Comparison of ENCODE assay signal across 8 cellular contexts in genomic region chr16:81445926-81446317, GRCh38. TPM values are rescaled to one million over a fixed set of nuclear protein-coding genes. Genes with fewer than 3 reads are reported as not detected.
A peak's percentile ranks its signal among the peaks of the same experiment; 100 is the strongest.
DNase-seq lines count a peak whose midpoint lies in the region; ATAC-seq and TF ChIP-seq lines count a peak whose summit lies in the region.

No MANE protein-coding gene starts in this region.

- H3K27ac Mint-ChIP-seq in endothelial cell (ENCODE audit: unreplicated experiment), result peak overlapping the region; percentile 85

- peaks cover 22% of the 10 kb centered on the region for H3K27me3 Mint-ChIP-seq in endothelial cell (ENCODE audit: unreplicated experiment)

- peaks cover 48% of the 10 kb centered on the region for H4K20me1 ChIP-seq in OCI-LY3 (ENCODE audit: insufficient read depth, low read length)

- TF ChIP-seq POLR2A in ovary (IDR thresholded peaks at IDR 0.05), result no peak

- H3K36me3 Mint-ChIP-seq in endothelial cell (ENCODE audit: low read depth, unreplicated experiment), result no peaks in the 10 kb centered on the region

- 1 to 10% (median 9%) methylated on average over 7 of the region's 7 CpGs for WGBS in ovary, 3 donors

- H3K9me3 ChIP-seq in OCI-LY3 (ENCODE audit: insufficient read depth, low read length) (0 out of 2 replicates have a peak, but pooled peaks cover 10% of the 10 kb centered on the region), ovary (no peaks in the 10 kb centered on the region)

- H3K4me2 ChIP-seq in OCI-LY3 (ENCODE audit: low read length), result peak overlapping the region; percentile 71

- H2AFZ ChIP-seq in OCI-LY3 (ENCODE audit: low read depth, low read length), result no peak overlapping the region

- no peaks in the 10 kb centered on the region for H3K9me3 Mint-ChIP-seq in endothelial cell (ENCODE audit: unreplicated experiment)

- H3K36me3 ChIP-seq in OCI-LY3 (replicated peaks; ENCODE audit: low read depth, low read length) (peaks cover 42% of the 10 kb centered on the region), ovary (no peaks in the 10 kb centered on the region)

- no peak for TF ChIP-seq EP300 in ovary (IDR thresholded peaks at IDR 0.05)

- peak overlapping the region; percentile 97 for H3K4me3 Mint-ChIP-seq in endothelial cell (ENCODE audit: unreplicated experiment)

- peak overlapping the region; percentile 56 for H3K27ac ChIP-seq in OCI-LY3 (ENCODE audit: low read length)
- peak overlapping the region in 1 of 2 donors; percentile 90 for H3K27ac ChIP-seq in ovary

- no peak for ATAC-seq in GM21447 (IDR thresholded peaks at IDR 0.05; ENCODE audit: unreplicated experiment)

- intact Hi-C loops in ovary (cut with DNase I), result no loop called here

- peaks cover 17% of the 10 kb centered on the region for H3K4me1 ChIP-seq in OCI-LY3 (ENCODE audit: low read length)
- peaks cover 12% of the 10 kb centered on the region for H3K4me1 ChIP-seq in ovary (ENCODE audit: insufficient read depth)

- peaks cover 32% of the 10 kb centered on the region for H3K27me3 ChIP-seq in OCI-LY3 (ENCODE audit: low read depth, low read length)
- H3K27me3 ChIP-seq in ovary, result no peaks in the 10 kb centered on the region

- DNase-seq in NCI-H2107 treated with DMSO at 0.1 percent for 48 hours (lab: John Stamatoyannopoulos, UW; ENCODE audit: unreplicated experiment), result peak; percentile 72
- no peak for DNase-seq in NCI-H2107 (lab: John Stamatoyannopoulos, UW)
- DNase-seq in endothelial cell (ENCODE audit: low spot score), result no peak
- peak in 1 of 5 donors; percentile 44 for DNase-seq in ovary
- no peak for DNase-seq in pons (ENCODE audit: low spot score)
- DNase-seq in AG20443 (ENCODE audit: low spot score), result no peak

- H3K9ac ChIP-seq in OCI-LY3 (ENCODE audit: low read length), result peak overlapping the region; percentile 87

- no peak for TF ChIP-seq CTCF in OCI-LY3 (IDR thresholded peaks at IDR 0.05; ENCODE audit: low read depth, low read length)
- TF ChIP-seq CTCF in endothelial cell (IDR thresholded peaks at IDR 0.05; ENCODE audit: unreplicated experiment), result no peak
- TF ChIP-seq CTCF in ovary (IDR thresholded peaks at IDR 0.05), result no peak

- H3K4me3 ChIP-seq in OCI-LY3 (ENCODE audit: low read length), result peak overlapping the region; percentile 80
- H3K4me3 ChIP-seq in ovary, result peak overlapping the region; percentile 83

- peaks cover 59% of the 10 kb centered on the region for H3K79me2 ChIP-seq in OCI-LY3 (ENCODE audit: low read length)

- H3K4me1 Mint-ChIP-seq in endothelial cell (ENCODE audit: unreplicated experiment), result peaks cover 43% of the 10 kb centered on the region

RNA-seq across cellular contexts. Expression of gene CMIP, which starts 1.3 kb away (rescaled TPM):
- total RNA-seq in endothelial cell (ENCODE audit: unreplicated experiment) (98.9 TPM), ovary (10 to 100 TPM; 19.4 to 68.2 (median 38.7) TPM)
- 10 to 100 TPM; 28.6 to 37.8 TPM for polyA plus RNA-seq in ovary
